8 cellular contexts compared by ENCODE assay signal in genomic region chr2:230866704-230867561, GRCh38. TPM values are rescaled to one million over a fixed set of nuclear protein-coding genes. Genes with fewer than 3 reads are reported as not detected.
A peak's percentile ranks its signal among the peaks of the same experiment; 100 is the strongest.
DNase-seq lines count a peak whose midpoint lies in the region; ATAC-seq, FAIRE-seq and TF ChIP-seq lines count a peak whose summit lies in the region.

No MANE protein-coding gene starts in this region.

- no peak for TF ChIP-seq EP300 in HepG2 (IDR thresholded peaks at IDR 0.05; ENCODE audit: low read depth in 2 of 2, low read length in 2 of 2)
- no peak for TF ChIP-seq EP300 in HepG2 (CRISPR knock-in tag; IDR thresholded peaks at IDR 0.05; ENCODE audit: borderline replicate concordance)

- POLR2A ChIA-PET in HEK293 (lab: Yijun Ruan, JAX): interaction anchor here (0.7 to 1.5 kb wide), 2 partner anchors 12 to 17 kb away, joined by 4 read pairs; no protein-coding TSS in a partner anchor
- POLR2A ChIA-PET in HepG2 (lab: Yijun Ruan, JAX): interaction anchor here (0.6 kb wide), 1 partner anchor 11 kb away, joined by 3 read pairs; no protein-coding TSS in a partner anchor
- POLR2A ChIA-PET in GM10248 (lab: Yijun Ruan, JAX): no interaction called here

- no peaks in the 10 kb centered on the region for H3K9me3 ChIP-seq in HEK293 (ENCODE audit: control insufficient read depth, insufficient read depth, low read depth, low read length)
- H3K9me3 ChIP-seq in astrocyte (ENCODE audit: insufficient read depth, low read depth, low read length): no peaks in the 10 kb centered on the region
- no peaks in the 10 kb centered on the region for H3K9me3 ChIP-seq in HepG2 (ENCODE audit: low read length)

- no peak for TF ChIP-seq POLR2A in HepG2 (IDR thresholded peaks at IDR 0.05; ENCODE audit: insufficient read depth in 1 of 2, low read depth in 2 of 2, low read length in 2 of 2)

- intact Hi-C loops in HepG2 (cut with micrococcal nuclease; ENCODE audit: unreplicated experiment): loop anchor here (10.0 kb wide), 1 partner anchor 188 kb away; the partner anchor contains the start of gene PSMD1

- H3K4me1 Mint-ChIP-seq in astrocyte (ENCODE audit: low read depth, unreplicated experiment): peaks cover 45% of the 10 kb centered on the region

- 77% methylated on average over 13 of the region's 14 CpGs for whole genome bisulfite sequencing in HepG2 (ENCODE audit: low lambda C conversion rate)

- H4K20me1 ChIP-seq in astrocyte (ENCODE audit: insufficient read depth, low read length) (peaks cover 56% of the 10 kb centered on the region), HepG2 (ENCODE audit: insufficient read depth, low read length) (peaks cover 9% of the 10 kb centered on the region; the same call in 1 of the 2 replicates)

- DNase-seq in AML-193 (lab: John Stamatoyannopoulos, UW) (peak; percentile 71 to 80), SK-MEL-5 (ENCODE audit: low read depth, low spot score) (peak; percentile 62), astrocyte (ENCODE audit: low read depth) (no peak), HepG2 (ENCODE audit: low spot score) (no peak), GM10248 (ENCODE audit: extremely low spot score) (no peak)
- DNase-seq in stimulated activated naive CD4-positive, alpha-beta T cell treated with Interleukin-2 at 50 U/mL for 16 hours (lab: John Stamatoyannopoulos, UW): peak; percentile 48

- no peak overlapping the region for H2AFZ ChIP-seq in astrocyte (ENCODE audit: low read depth, low read length)
- H2AFZ ChIP-seq in HepG2 (ENCODE audit: low read length): no peak overlapping the region

- H3K27me3 ChIP-seq in astrocyte (ENCODE audit: insufficient read depth, low read length) (peaks cover 6% of the 10 kb centered on the region), HepG2 (ENCODE audit: control insufficient read depth in 1 of 2, insufficient read depth in 2 of 2, low read length in 2 of 2) (peaks cover 0 to 10% of the 10 kb centered on the region in 2 experiments; a peak in 2 of 5 replicates)

- no peaks in the 10 kb centered on the region for H3K9me3 Mint-ChIP-seq in astrocyte (ENCODE audit: unreplicated experiment)

- H3K79me2 ChIP-seq in astrocyte (ENCODE audit: insufficient read depth, low read length): peaks cover 20% of the 10 kb centered on the region
- H3K79me2 ChIP-seq in HepG2 (ENCODE audit: insufficient read depth, low read length): no peaks in the 10 kb centered on the region

- H3K4me1 ChIP-seq in HEK293 (ENCODE audit: control insufficient read depth, insufficient read depth, low read length) (peaks cover 31% of the 10 kb centered on the region), astrocyte (ENCODE audit: insufficient read depth, low read length) (peaks cover 33% of the 10 kb centered on the region), HepG2 (ENCODE audit: insufficient read depth, low read length) (peaks cover 28% of the 10 kb centered on the region)

- H3K27ac ChIP-seq in HEK293 (ENCODE audit: extremely low read depth, low read depth, low read length) (no peak overlapping the region; the same call in 1 of the 2 replicates), astrocyte (ENCODE audit: low read depth, low read length) (no peak overlapping the region), HepG2 (ENCODE audit: extremely low read length, insufficient read depth, low read length) (no peak overlapping the region)

- H3K4me3 ChIP-seq in HEK293 (ENCODE audit: low read depth, low read length) (no peak overlapping the region), astrocyte (ENCODE audit: insufficient read depth, low read depth, low read length) (no peak overlapping the region), HepG2 (replicated peaks in 1 of 3; ENCODE audit: insufficient read depth in 1 of 3, low read depth in 2 of 3, low read length in 3 of 3) (0 out of 6 replicates have a peak overlapping the region, but pooled peaks of 1 of the 3 experiments have one; percentile 97)

- no peak for FAIRE-seq in astrocyte (lab: Jason Lieb, UNC)
- FAIRE-seq in HepG2 (lab: Jason Lieb, UNC): no peak

- H3K4me2 ChIP-seq in astrocyte (ENCODE audit: low read length) (peak overlapping the region; percentile 93), HepG2 (ENCODE audit: low read depth, low read length) (peak overlapping the region; percentile 81)

- TF ChIP-seq CTCF in HEK293 (tag by site-specific recombination; IDR thresholded peaks at IDR 0.05) (peak; percentile 59), astrocyte (IDR thresholded peaks at IDR 0.05; ENCODE audit: insufficient read depth, low read depth, low read length) (no peak), HepG2 (CRISPR knock-in tag; IDR thresholded peaks at IDR 0.05) (no peak), GM10248 (IDR thresholded peaks at IDR 0.05; ENCODE audit: control extremely low read depth, extremely low read depth, low read depth, missing control alignments) (no peak)

- ATAC-seq in HepG2: no peak
- ATAC-seq in esophagus mucosa: no peak

- H3K36me3 ChIP-seq in HEK293 (ENCODE audit: control insufficient read depth in 2 of 2, insufficient read depth in 1 of 2, low read length in 2 of 2) (peaks cover 0 to 5% of the 10 kb centered on the region in 2 experiments; a peak in 1 of 3 replicates), astrocyte (ENCODE audit: insufficient read depth, low read length) (no peaks in the 10 kb centered on the region), HepG2 (replicated peaks in 1 of 2; ENCODE audit: control insufficient read depth in 1 of 2, insufficient read depth in 2 of 2, low read length in 2 of 2) (no peaks in the 10 kb centered on the region)

- no peak overlapping the region for H3K9ac ChIP-seq in astrocyte (ENCODE audit: low read length)
- H3K9ac ChIP-seq in HepG2 (ENCODE audit: insufficient read depth, low read depth, low read length): no peak overlapping the region

- H3K4me3 Mint-ChIP-seq in astrocyte (ENCODE audit: unreplicated experiment): peak overlapping the region; percentile 91

- in situ Hi-C loops in SK-MEL-5 (cut with HindIII; ENCODE audit: low pct_unique_long_range_greater_than_20kb, low sequenced_read_pairs): no loop called here
- in situ Hi-C loops in HepG2 (cut with HindIII; ENCODE audit: extremely low pct_ligation_motif_present, low pct_unique_long_range_greater_than_20kb): no loop called here

- peak overlapping the region; percentile 77 for H3K27ac Mint-ChIP-seq in astrocyte (ENCODE audit: unreplicated experiment)

- TF ChIP-seq RAD21 in HepG2 (CRISPR knock-in tag; IDR thresholded peaks at IDR 0.05): no peak

- peaks cover 15% of the 10 kb centered on the region for H3K27me3 Mint-ChIP-seq in astrocyte (ENCODE audit: low read depth, unreplicated experiment)

- CTCF ChIA-PET in HEK293 (lab: Yijun Ruan, JAX): interaction anchor here (0.7 to 2.7 kb wide), 8 partner anchors 14 to 120 kb away, joined by 3 to 8 read pairs (median 4); no protein-coding TSS in a partner anchor
- CTCF ChIA-PET in HepG2 (lab: Yijun Ruan, JAX; ENCODE audit: low intra/inter-chr PET ratio, low total read pairs): no interaction called here
- CTCF ChIA-PET in GM10248 (lab: Yijun Ruan, JAX): interaction anchor here (0.6 to 4.0 kb wide), 9 partner anchors 9 to 121 kb away, joined by 3 to 35 read pairs (median 6); no protein-coding TSS in a partner anchor

- H3K36me3 Mint-ChIP-seq in astrocyte (ENCODE audit: low read depth, unreplicated experiment): peaks cover 3% of the 10 kb centered on the region

- BruUV-seq in HepG2 (replicated peaks; lab: Mats Ljungman, UMichigan): TSS peak; percentile 35

RNA-seq across cellular contexts. Expression of gene ITM2C, which starts 2.2 kb away (rescaled TPM):
- 184 TPM in 2 replicates for total RNA-seq in SK-MEL-5 (2014; rRNA removed; shearing (Covaris generic))
- 296 and 322 TPM in 2 replicates for polyA plus RNA-seq in SK-MEL-5 (2015; cell fraction: cytosol; rRNA removed)
- 39.7 and 46.3 TPM in 2 replicates for polyA plus RNA-seq in SK-MEL-5 (2015; cell fraction: nucleus; rRNA removed)
- total RNA-seq in astrocyte: 458 and 582 TPM in 2 replicates
- total RNA-seq in HepG2 (2016; rRNA removed; fragmentation: Illumina TruSeq; extraction: Trizol): 40.7 and 70.5 TPM in 2 replicates
- total RNA-seq in HepG2 (2016; cell fraction: cytosol; rRNA removed; fragmentation: Illumina TruSeq; extraction: Trizol; ENCODE audit: low read depth): 13.6 and 14.1 TPM in 2 replicates
- total RNA-seq in HepG2 (2016; cell fraction: insoluble cytoplasmic fraction; rRNA removed; fragmentation: Illumina TruSeq; extraction: Trizol): 40.7 and 74.0 TPM in 2 replicates
- total RNA-seq in HepG2 (2016; cell fraction: membrane; rRNA removed; fragmentation: Illumina TruSeq; extraction: Trizol): 30.7 and 33.5 TPM in 2 replicates
- total RNA-seq in HepG2 (2016; cell fraction: nucleus; rRNA removed; fragmentation: Illumina TruSeq; extraction: Trizol): 49.2 and 56.2 TPM in 2 replicates
- polyA plus RNA-seq in HepG2 (2011; rRNA removed): 270 and 321 TPM in 2 replicates
- 356 TPM in 2 replicates for polyA plus RNA-seq in HepG2 (2011; cell fraction: cytosol; rRNA removed)
- 111 and 119 TPM in 2 replicates for polyA plus RNA-seq in HepG2 (2011; cell fraction: nucleus; rRNA removed)
- polyA plus RNA-seq in HepG2 (2012): 124 and 196 TPM in 2 replicates
- polyA plus RNA-seq in HepG2 (2016; cell fraction: cytosol; fragmentation: Illumina TruSeq; extraction: Trizol; ENCODE audit: low read depth): 18.9 and 24.2 TPM in 2 replicates
- 53.1 and 56.4 TPM in 2 replicates for polyA plus RNA-seq in HepG2 (2016; cell fraction: insoluble cytoplasmic fraction; fragmentation: Illumina TruSeq; extraction: Trizol; ENCODE audit: low read depth)
- polyA plus RNA-seq in HepG2 (2016; cell fraction: membrane; fragmentation: Illumina TruSeq; extraction: Trizol; ENCODE audit: low read depth): 32.9 and 35.3 TPM in 2 replicates
- 111 and 121 TPM in 2 replicates for polyA plus RNA-seq in HepG2 (2016; cell fraction: nucleus; fragmentation: Illumina TruSeq; extraction: Trizol; ENCODE audit: insufficient read depth, low read depth)
- polyA minus RNA-seq in HepG2 (2011; rRNA and poly(A)+ RNA removed; ENCODE audit: low replicate concordance): 108 and 408 TPM in 2 replicates
- polyA minus RNA-seq in HepG2 (2011; cell fraction: cytosol; rRNA and poly(A)+ RNA removed): 84.7 and 140 TPM in 2 replicates
- 20.1 and 24.2 TPM in 2 replicates for polyA minus RNA-seq in HepG2 (2011; cell fraction: nucleus; rRNA and poly(A)+ RNA removed)
- total RNA-seq in esophagus mucosa: 7.3 TPM

RNA-seq across cellular contexts. Expression of gene GPR55, which starts 58.1 kb away (rescaled TPM):
- total RNA-seq in SK-MEL-5 (2014; rRNA removed; shearing (Covaris generic)): 0.13 TPM in 2 replicates
- 0.41 and 0.58 TPM in 2 replicates for polyA plus RNA-seq in SK-MEL-5 (2015; cell fraction: cytosol; rRNA removed)
- polyA plus RNA-seq in SK-MEL-5 (2015; cell fraction: nucleus; rRNA removed): 0.39 and 0.92 TPM in 2 replicates
- total RNA-seq in astrocyte (0.12 TPM in 1 of 2 replicates, not detected in the other), HepG2 (2016; rRNA removed; fragmentation: Illumina TruSeq; extraction: Trizol) (not detected in 2 replicates), esophagus mucosa (0.20 TPM)
- total RNA-seq in HepG2 (2016; cell fraction: cytosol; rRNA removed; fragmentation: Illumina TruSeq; extraction: Trizol; ENCODE audit: low read depth): not detected in 2 replicates
- total RNA-seq in HepG2 (2016; cell fraction: insoluble cytoplasmic fraction; rRNA removed; fragmentation: Illumina TruSeq; extraction: Trizol): 0.04 TPM in 1 of 2 replicates, not detected in the other
- total RNA-seq in HepG2 (2016; cell fraction: membrane; rRNA removed; fragmentation: Illumina TruSeq; extraction: Trizol): not detected in 2 replicates
- total RNA-seq in HepG2 (2016; cell fraction: nucleus; rRNA removed; fragmentation: Illumina TruSeq; extraction: Trizol): not detected in 2 replicates
- not detected in 2 replicates for polyA plus RNA-seq in HepG2 (2011; rRNA removed)
- 0.04 TPM in 1 of 2 replicates, not detected in the other for polyA plus RNA-seq in HepG2 (2011; cell fraction: cytosol; rRNA removed)
- 0.05 and 0.06 TPM in 2 replicates for polyA plus RNA-seq in HepG2 (2011; cell fraction: nucleus; rRNA removed)
- not detected in 2 replicates for polyA plus RNA-seq in HepG2 (2012)
- polyA plus RNA-seq in HepG2 (2016; cell fraction: cytosol; fragmentation: Illumina TruSeq; extraction: Trizol; ENCODE audit: low read depth): not detected in 2 replicates
- polyA plus RNA-seq in HepG2 (2016; cell fraction: insoluble cytoplasmic fraction; fragmentation: Illumina TruSeq; extraction: Trizol; ENCODE audit: low read depth): not detected in 2 replicates
- polyA plus RNA-seq in HepG2 (2016; cell fraction: membrane; fragmentation: Illumina TruSeq; extraction: Trizol; ENCODE audit: low read depth): not detected in 2 replicates
- polyA plus RNA-seq in HepG2 (2016; cell fraction: nucleus; fragmentation: Illumina TruSeq; extraction: Trizol; ENCODE audit: insufficient read depth, low read depth): 0.18 TPM in 1 of 2 replicates, not detected in the other
- polyA minus RNA-seq in HepG2 (2011; rRNA and poly(A)+ RNA removed; ENCODE audit: low replicate concordance): 0.09 and 0.14 TPM in 2 replicates
- not detected in 2 replicates for polyA minus RNA-seq in HepG2 (2011; cell fraction: cytosol; rRNA and poly(A)+ RNA removed)
- polyA minus RNA-seq in HepG2 (2011; cell fraction: nucleus; rRNA and poly(A)+ RNA removed): not detected in 2 replicates

Comparison
In these comparisons a context has a peak if more than half of its experiments do, and no peak if none do; other contexts are left out.
1. DNase-seq: peak in AML-193 (2 of 2), SK-MEL-5 (single experiment) and stimulated activated naive CD4-positive, alpha-beta T cell treated with Interleukin-2 at 50 U/mL for 16 hours (single experiment); none in astrocyte (single experiment), HepG2 (single experiment) and GM10248 (single experiment).